Comparison of ENCODE assay signal across 14 cellular contexts in the genomic region with DNA sequence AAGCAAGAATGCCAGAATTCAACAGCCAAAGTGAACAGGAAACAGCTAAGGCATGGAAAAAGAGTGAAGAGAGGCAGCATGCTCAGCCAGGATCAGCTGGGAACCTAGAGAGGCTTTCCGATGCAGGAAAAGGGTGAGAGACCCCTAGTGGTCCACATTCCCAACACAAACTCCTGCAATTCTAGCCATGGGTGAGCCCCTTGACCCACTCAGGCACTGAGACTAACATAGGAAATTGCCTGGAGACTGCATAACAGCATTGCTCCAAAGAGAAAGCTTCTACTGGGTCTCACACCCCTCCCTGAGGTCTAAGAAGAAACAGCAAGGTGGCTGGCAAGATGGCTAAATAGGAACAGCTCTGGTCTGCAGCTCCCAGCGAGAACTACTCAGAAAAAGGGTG.
"Had no signal": no experiment of that assay in that cellular context is flagged by ENCODE, and none has a peak within 500 bp of the region (broad histone marks: within the 10 kb centered on the region; RNA-seq: fewer than 3 reads in every experiment).

No MANE protein-coding gene starts in this region.

- H3K36me3 ChIP-seq: prostate gland, sigmoid colon, spleen, suprapubic skin had no signal

- H3K4me1 ChIP-seq: prostate gland, sigmoid colon, spleen, suprapubic skin had no signal

- FAIRE-seq: endometrium had no signal

- H3K36me3 Mint-ChIP-seq: activated CD4-positive, alpha-beta memory T cell treated with anti-CD3 and anti-CD28 coated beads for 36 hours; activated naive CD4-positive, alpha-beta T cell treated with anti-CD3 and anti-CD28 coated beads, Interleukin-2, amount 50 U/mL, for 72 hours had no signal

- H3K4me3 Mint-ChIP-seq: activated CD4-positive, alpha-beta memory T cell treated with anti-CD3 and anti-CD28 coated beads for 36 hours; activated T-cell treated with anti-CD3 and anti-CD28 coated beads, Interleukin-2, amount 50 U/mL, for 4 hours; natural killer cell treated with Interleukin-12 subunit alpha and Interleukin-12 subunit beta and Interleukin-15 and Interleukin-18, amount 100 ng/mL, for 72 hours; stimulated activated naive CD8-positive, alpha-beta T cell treated with anti-CD3 and anti-CD28 coated beads, Interleukin-15, Interleukin-2, amounts not matched to agents 100 ng/mL and 50 ng/mL, for 24 hours had no signal

- H3K27ac ChIP-seq: prostate gland, sigmoid colon, spleen, suprapubic skin had no signal

- ATAC-seq: activated naive CD4-positive, alpha-beta T cell treated with anti-CD3 and anti-CD28 coated beads, Interleukin-2, amount 50 U/mL, for 72 hours; activated T-cell treated with anti-CD3 and anti-CD28 coated beads, Interleukin-2, amount 50 U/mL, for 4 hours; esophagus mucosa; natural killer cell treated with Interleukin-12 subunit alpha and Interleukin-12 subunit beta and Interleukin-15 and Interleukin-18, amount 100 ng/mL, for 72 hours had no signal

- H3K27ac Mint-ChIP-seq: activated CD4-positive, alpha-beta memory T cell treated with anti-CD3 and anti-CD28 coated beads for 36 hours; activated naive CD4-positive, alpha-beta T cell treated with anti-CD3 and anti-CD28 coated beads, Interleukin-2, amount 50 U/mL, for 72 hours; natural killer cell treated with Interleukin-12 subunit alpha and Interleukin-12 subunit beta and Interleukin-15 and Interleukin-18, amount 100 ng/mL, for 72 hours; stimulated activated naive CD8-positive, alpha-beta T cell treated with anti-CD3 and anti-CD28 coated beads, Interleukin-15, Interleukin-2, amounts not matched to agents 100 ng/mL and 50 ng/mL, for 24 hours had no signal

- H3K27me3 Mint-ChIP-seq: activated CD4-positive, alpha-beta memory T cell treated with anti-CD3 and anti-CD28 coated beads for 36 hours; natural killer cell treated with Interleukin-12 subunit alpha and Interleukin-12 subunit beta and Interleukin-15 and Interleukin-18, amount 100 ng/mL, for 72 hours; stimulated activated naive CD8-positive, alpha-beta T cell treated with anti-CD3 and anti-CD28 coated beads, Interleukin-15, Interleukin-2, amounts not matched to agents 100 ng/mL and 50 ng/mL, for 24 hours had no signal

- DNase-seq: activated CD4-positive, alpha-beta memory T cell treated with anti-CD3 and anti-CD28 coated beads for 36 hours; activated effector memory CD4-positive, alpha-beta T cell treated with anti-CD3 and anti-CD28 coated beads, Interleukin-2, amount 50 U/mL, for 16 hours; activated T-cell treated with anti-CD3 and anti-CD28 coated beads, Interleukin-2, amount 50 U/mL, for 4 hours; sigmoid colon; spleen; T1000; trophoblast cell had no signal

- H3K9me3 Mint-ChIP-seq: activated T-cell treated with anti-CD3 and anti-CD28 coated beads, Interleukin-2, amount 50 U/mL, for 4 hours; stimulated activated naive CD8-positive, alpha-beta T cell treated with anti-CD3 and anti-CD28 coated beads, Interleukin-15, Interleukin-2, amounts not matched to agents 100 ng/mL and 50 ng/mL, for 24 hours had no signal

- H3K27me3 ChIP-seq: sigmoid colon, suprapubic skin had no signal

- H3K4me3 ChIP-seq: prostate gland, sigmoid colon, spleen, suprapubic skin had no signal

- H3K9me3 ChIP-seq: prostate gland, sigmoid colon, spleen, suprapubic skin had no signal
